Comparison of ENCODE assay signal across 17 cellular contexts in genomic region chr14:63647696-63648410, GRCh38. TPM values are rescaled to one million over a fixed set of nuclear protein-coding genes. Genes with fewer than 3 reads are reported as not detected.
DNase-seq lines count a peak whose midpoint lies in the region; ATAC-seq and TF ChIP-seq lines count a peak whose summit lies in the region.
"Had no signal": no experiment of that assay in that cellular context is flagged by ENCODE, and none has a peak within 500 bp of the region (broad histone marks: within the 10 kb centered on the region; RNA-seq: fewer than 3 reads in every experiment).

No MANE protein-coding gene starts in this region.

- ATAC-seq in GM19372 (IDR thresholded peaks at IDR 0.05; ENCODE audit: low read depth, unreplicated experiment) (peak; percentile 63), HG03469 (IDR thresholded peaks at IDR 0.05; ENCODE audit: unreplicated experiment) (peak; percentile 55), foreskin keratinocyte (no peak)
- ATAC-seq: gastrocnemius medialis had no signal

- no peaks in the 10 kb centered on the region for H3K27me3 Mint-ChIP-seq in CD8-positive, alpha-beta memory T cell
- no peaks in the 10 kb centered on the region for H3K27me3 Mint-ChIP-seq in mesothelial cell of epicardium (ENCODE audit: low read depth)
- no peaks in the 10 kb centered on the region for H3K27me3 Mint-ChIP-seq in activated CD4-positive, alpha-beta T cell treated with anti-CD3 and anti-CD28 coated beads, Interleukin-2, amount 10 ng/mL, durations not matched to agents 24 days and 14 days
- H3K27me3 Mint-ChIP-seq: brain had no signal

- H3K9me3 ChIP-seq in CD8-positive, alpha-beta memory T cell (ENCODE audit: low read length): no peaks in the 10 kb centered on the region
- no peaks in the 10 kb centered on the region for H3K9me3 ChIP-seq in right atrium auricular region
- H3K9me3 ChIP-seq in transverse colon: no peaks in the 10 kb centered on the region
- H3K9me3 ChIP-seq: BLaER1, gastrocnemius medialis, stomach had no signal

- H3K27ac Mint-ChIP-seq in CD8-positive, alpha-beta memory T cell: peak overlapping the region in 5 of 8 donors; percentile 15 to 85 (median 76)
- peak overlapping the region; percentile 87 for H3K27ac Mint-ChIP-seq in mesothelial cell of epicardium
- H3K27ac Mint-ChIP-seq in activated CD4-positive, alpha-beta T cell treated with anti-CD3 and anti-CD28 coated beads, Interleukin-2, amount 10 ng/mL, durations not matched to agents 24 days and 14 days: no peak overlapping the region
- H3K27ac Mint-ChIP-seq: brain had no signal

- peaks cover 42% of the 10 kb centered on the region for H3K4me1 ChIP-seq in CD8-positive, alpha-beta memory T cell (ENCODE audit: insufficient read depth, low read length)
- peaks cover 3% of the 10 kb centered on the region for H3K4me1 ChIP-seq in foreskin keratinocyte
- peaks cover 0 to 1% of the 10 kb centered on the region in 2 donors for H3K4me1 ChIP-seq in right atrium auricular region
- H3K4me1 ChIP-seq in transverse colon: peaks cover 0 to 5% (median under 1%) of the 10 kb centered on the region in 4 donors

- intact Hi-C loops in activated CD4-positive, alpha-beta T cell treated with anti-CD3 and anti-CD28 coated beads, Interleukin-2, amount 10 ng/mL, durations not matched to agents 24 days and 14 days (cut with micrococcal nuclease): no loop called here
- intact Hi-C loops in transverse colon (cut with DNase I; ENCODE audit: low total_unique reads): no loop called here

- no peak overlapping the region for H3K4me3 Mint-ChIP-seq in CD8-positive, alpha-beta memory T cell
- H3K4me3 Mint-ChIP-seq in mesothelial cell of epicardium: peak overlapping the region; percentile 16
- H3K4me3 Mint-ChIP-seq in activated CD4-positive, alpha-beta T cell treated with anti-CD3 and anti-CD28 coated beads, Interleukin-2, amount 10 ng/mL, durations not matched to agents 24 days and 14 days: no peak overlapping the region
- H3K4me3 Mint-ChIP-seq: brain had no signal

- peaks cover 23 to 44% (median 35%) of the 10 kb centered on the region in 3 donors for H3K4me1 Mint-ChIP-seq in CD8-positive, alpha-beta memory T cell
- H3K4me1 Mint-ChIP-seq in mesothelial cell of epicardium: peaks cover 36% of the 10 kb centered on the region
- H3K4me1 Mint-ChIP-seq in activated CD4-positive, alpha-beta T cell treated with anti-CD3 and anti-CD28 coated beads, Interleukin-2, amount 10 ng/mL, durations not matched to agents 24 days and 14 days: peaks cover 21% of the 10 kb centered on the region

- H3K36me3 Mint-ChIP-seq in CD8-positive, alpha-beta memory T cell: peaks cover 2 to 12% (median 7%) of the 10 kb centered on the region in 3 donors
- peaks cover 4% of the 10 kb centered on the region for H3K36me3 Mint-ChIP-seq in mesothelial cell of epicardium
- peaks cover 8% of the 10 kb centered on the region for H3K36me3 Mint-ChIP-seq in activated CD4-positive, alpha-beta T cell treated with anti-CD3 and anti-CD28 coated beads, Interleukin-2, amount 10 ng/mL, durations not matched to agents 24 days and 14 days (ENCODE audit: low read depth)
- H3K36me3 Mint-ChIP-seq: brain had no signal

- no peak overlapping the region for H3K27ac ChIP-seq in CD8-positive, alpha-beta memory T cell (ENCODE audit: low read depth, low read length)
- no peak overlapping the region for H3K27ac ChIP-seq in foreskin keratinocyte
- no peak overlapping the region for H3K27ac ChIP-seq in right atrium auricular region
- no peak overlapping the region for H3K27ac ChIP-seq in transverse colon
- H3K27ac ChIP-seq: BLaER1, gastrocnemius medialis, SK-N-MC, stomach, VCaP had no signal

- H3K4me3 ChIP-seq in CD8-positive, alpha-beta memory T cell (ENCODE audit: low read length): no peak overlapping the region
- H3K4me3 ChIP-seq in right atrium auricular region (no peak overlapping the region), transverse colon (no peak overlapping the region)
- H3K4me3 ChIP-seq: BLaER1, gastrocnemius medialis, SK-N-MC, stomach had no signal

- no peak for TF ChIP-seq POLR2A in transverse colon (IDR thresholded peaks at IDR 0.05)

- H3K36me3 ChIP-seq in CD8-positive, alpha-beta memory T cell (ENCODE audit: insufficient read depth, low read length): no peaks in the 10 kb centered on the region
- H3K36me3 ChIP-seq in right atrium auricular region: no peaks in the 10 kb centered on the region
- no peaks in the 10 kb centered on the region for H3K36me3 ChIP-seq in transverse colon
- H3K36me3 ChIP-seq: BLaER1, gastrocnemius medialis had no signal

- H3K27me3 ChIP-seq in CD8-positive, alpha-beta memory T cell (ENCODE audit: insufficient read depth, low read length, poor library complexity, severe bottlenecking): no peaks in the 10 kb centered on the region
- no peaks in the 10 kb centered on the region for H3K27me3 ChIP-seq in foreskin keratinocyte
- no peaks in the 10 kb centered on the region for H3K27me3 ChIP-seq in right atrium auricular region
- no peaks in the 10 kb centered on the region for H3K27me3 ChIP-seq in transverse colon
- H3K27me3 ChIP-seq: BLaER1, gastrocnemius medialis, stomach had no signal

- DNase-seq in CD8-positive, alpha-beta memory T cell: no peak
- no peak for DNase-seq in mesothelial cell of epicardium (ENCODE audit: low spot score in 2 of 2, unreplicated experiment in 2 of 2)
- DNase-seq in foreskin keratinocyte: no peak
- no peak for DNase-seq in right atrium auricular region (ENCODE audit: low spot score)
- no peak for DNase-seq in activated CD4-positive, alpha-beta T cell treated with anti-CD3 and anti-CD28 coated beads, Interleukin-2, amount 10 ng/mL, durations not matched to agents 24 days and 14 days
- no peak for DNase-seq in transverse colon
- DNase-seq: gastrocnemius medialis, GF-D8, NCI-H226, retina, stomach had no signal

- TF ChIP-seq CTCF in mesothelial cell of epicardium (IDR thresholded peaks at IDR 0.05; ENCODE audit: unreplicated experiment): no peak
- TF ChIP-seq CTCF in foreskin keratinocyte (conservative IDR thresholded peaks at IDR 0.05): no peak
- no peak for TF ChIP-seq CTCF in right atrium auricular region (IDR thresholded peaks at IDR 0.05)
- TF ChIP-seq CTCF in transverse colon (IDR thresholded peaks at IDR 0.05): no peak

- in situ Hi-C loops in transverse colon (cut with MboI; ENCODE audit: low pct_ligation_motif_present in 1 of 4, low pct_unique_long_range_greater_than_20kb in 1 of 4, low sequenced_read_pairs in 3 of 4): loop anchor here in 2 of 4 donors (25.0 kb wide), 1 partner anchor 114 kb away; no protein-coding TSS in a partner anchor

- 83 to 85% methylated on average over 4 to 6 of the region's 6 CpGs for WGBS in transverse colon (ENCODE audit: low coverage in 1 of 2), 2 donors

- POLR2A ChIA-PET in CD8-positive, alpha-beta memory T cell (lab: Charles Lee): no interaction called here

- no peaks in the 10 kb centered on the region for H3K9me3 Mint-ChIP-seq in CD8-positive, alpha-beta memory T cell
- H3K9me3 Mint-ChIP-seq in mesothelial cell of epicardium: no peaks in the 10 kb centered on the region
- no peaks in the 10 kb centered on the region for H3K9me3 Mint-ChIP-seq in activated CD4-positive, alpha-beta T cell treated with anti-CD3 and anti-CD28 coated beads, Interleukin-2, amount 10 ng/mL, durations not matched to agents 24 days and 14 days
- H3K9me3 Mint-ChIP-seq: brain had no signal

- TF ChIP-seq EP300 in transverse colon (IDR thresholded peaks at IDR 0.05; ENCODE audit: low read depth): no peak

- CTCF ChIA-PET in CD8-positive, alpha-beta memory T cell (lab: Charles Lee): interaction anchor here (0.7 to 1.6 kb wide), 2 partner anchors 21 to 54 kb away, joined by 3 to 5 read pairs; no protein-coding TSS in a partner anchor

RNA-seq across cellular contexts. Expression of gene WDR89, which starts 6.2 kb away (rescaled TPM):
- 10 to 100 TPM; 28.9 to 30.6 TPM for total RNA-seq in CD8-positive, alpha-beta memory T cell
- 18.3 TPM for polyA plus RNA-seq in CD8-positive, alpha-beta memory T cell
- total RNA-seq in mesothelial cell of epicardium: 16.2 to 18.4 TPM (median 16.7 TPM) in 3 replicates
- 13.1 and 14.5 TPM in 2 replicates for total RNA-seq in foreskin keratinocyte
- 5.2 and 6.9 TPM in 2 replicates for polyA plus RNA-seq in foreskin keratinocyte
- total RNA-seq in right atrium auricular region: 1 to 10 TPM; 3.4 to 4.2 TPM
- total RNA-seq in activated CD4-positive, alpha-beta T cell treated with anti-CD3 and anti-CD28 coated beads, Interleukin-2, amount 10 ng/mL, durations not matched to agents 24 days and 14 days: 32.6 and 33.1 TPM in 2 replicates
- total RNA-seq in transverse colon: 10 to 100 TPM in 1 of 4 donors, 1 to 10 TPM in 3; 3.8 to 17.2 (median 7.2) TPM
